Comparison of ENCODE assay signal across 11 cellular contexts in the genomic region with DNA sequence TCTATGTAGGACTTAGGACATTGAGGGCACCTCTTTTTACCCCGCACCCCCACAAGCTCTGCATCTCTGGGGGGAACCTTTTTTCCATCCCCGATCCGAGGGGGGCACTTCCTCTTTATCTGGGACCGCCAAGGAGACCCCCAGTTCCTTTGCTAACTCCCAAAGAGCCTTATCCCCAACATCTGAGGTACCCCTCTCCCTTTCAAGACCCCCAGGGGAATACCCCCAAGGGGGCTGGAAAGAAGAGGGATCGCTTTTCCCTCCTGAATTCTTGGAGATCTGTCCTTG. TPM values are rescaled to one million over a fixed set of nuclear protein-coding genes. Genes with fewer than 3 reads are reported as not detected.
DNase-seq lines count a peak whose midpoint lies in the region; ATAC-seq and TF ChIP-seq lines count a peak whose summit lies in the region.
"Had no signal": no experiment of that assay in that cellular context is flagged by ENCODE, and none has a peak within 500 bp of the region (broad histone marks: within the 10 kb centered on the region; RNA-seq: fewer than 3 reads in every experiment).

No MANE protein-coding gene starts in this region.

- WGBS in esophagus muscularis mucosa = 55% methylated on average over 5 of the region's 5 CpGs

- H3K4me1 Mint-ChIP-seq in T-helper 1 cell treated with Interleukin-12 subunit alpha and Interleukin-12 subunit beta and Interleukin-4 antibody, amounts not matched to agents 30 μg/mL and 1 μg/mL, for 36 hours (ENCODE audit: low read depth) = peaks cover 44% of the 10 kb centered on the region

- H3K9me3 ChIP-seq in Panc1 (ENCODE audit: control insufficient read depth, insufficient read depth, low read depth, low read length) = no peaks in the 10 kb centered on the region
- no peaks in the 10 kb centered on the region for H3K9me3 ChIP-seq in esophagus muscularis mucosa
- H3K9me3 ChIP-seq in skeletal muscle tissue (ENCODE audit: control insufficient read depth in 3 of 3, low read length in 3 of 3) = no peaks in the 10 kb centered on the region

- H3K27me3 ChIP-seq in Panc1 (ENCODE audit: control insufficient read depth, insufficient read depth, low read length) (no peaks in the 10 kb centered on the region), esophagus muscularis mucosa (peaks cover 0 to 47% (median 19%) of the 10 kb centered on the region in 4 donors), skeletal muscle tissue (ENCODE audit: control insufficient read depth in 3 of 3, insufficient read depth in 3 of 3, low read length in 3 of 3) (peaks cover 11 to 27% (median 14%) of the 10 kb centered on the region in 3 donors)

- H3K27me3 Mint-ChIP-seq in T-helper 1 cell treated with Interleukin-12 subunit alpha and Interleukin-12 subunit beta and Interleukin-4 antibody, amounts not matched to agents 30 μg/mL and 1 μg/mL, for 36 hours (ENCODE audit: low read depth) = peaks cover 35% of the 10 kb centered on the region

- no peak for TF ChIP-seq EP300 in esophagus muscularis mucosa (IDR thresholded peaks at IDR 0.05)

- no TSS peak for BruUV-seq in Panc1 (replicated peaks; lab: Mats Ljungman, UMichigan)

- H3K27ac ChIP-seq in Panc1 (ENCODE audit: low read length) = no peak overlapping the region
- H3K27ac ChIP-seq in esophagus muscularis mucosa (replicated peaks in 1 of 4) = no peak overlapping the region
- no peak overlapping the region for H3K27ac ChIP-seq in skeletal muscle tissue (ENCODE audit: low read depth, low read length)

- H3K4me3 Mint-ChIP-seq in T-helper 1 cell treated with Interleukin-12 subunit alpha and Interleukin-12 subunit beta and Interleukin-4 antibody, amounts not matched to agents 30 μg/mL and 1 μg/mL, for 36 hours = peak overlapping the region; percentile 73

- POLR2A ChIA-PET in Panc1 (lab: Charles Lee) = no interaction called here

- intact Hi-C loops in Panc1 (cut with micrococcal nuclease; ENCODE audit: unreplicated experiment) (no loop called here), esophagus muscularis mucosa (cut with DNase I) (no loop called here)

- ATAC-seq in Panc1 = no peak
- no peak for ATAC-seq in GM19452 (IDR thresholded peaks at IDR 0.05; ENCODE audit: unreplicated experiment)

- peak overlapping the region; percentile 22 for H3K27ac Mint-ChIP-seq in T-helper 1 cell treated with Interleukin-12 subunit alpha and Interleukin-12 subunit beta and Interleukin-4 antibody, amounts not matched to agents 30 μg/mL and 1 μg/mL, for 36 hours

- no peak for TF ChIP-seq POLR2A in esophagus muscularis mucosa (IDR thresholded peaks at IDR 0.05; ENCODE audit: low read depth)

- no peak for DNase-seq in T-helper 1 cell
- DNase-seq in Panc1 (ENCODE audit: low read depth, low spot score) = no peak
- no peak for DNase-seq in esophagus muscularis mucosa (ENCODE audit: extremely low spot score)
- DNase-seq in epidermal melanocyte (ENCODE audit: insufficient read length, low spot score) = no peak
- no peak for DNase-seq in NCI-H2029 (lab: John Stamatoyannopoulos, UW)
- DNase-seq: ACHN, NCI-H1930 had no signal

- H3K9me3 Mint-ChIP-seq in T-helper 1 cell treated with Interleukin-12 subunit alpha and Interleukin-12 subunit beta and Interleukin-4 antibody, amounts not matched to agents 30 μg/mL and 1 μg/mL, for 36 hours = no peaks in the 10 kb centered on the region

- H3K4me3 ChIP-seq in Panc1 (ENCODE audit: low read depth in 2 of 2, low read length in 2 of 2) = peak overlapping the region; percentile 51 to 85
- peak overlapping the region; percentile 58 to 68 (median 61) for H3K4me3 ChIP-seq in esophagus muscularis mucosa
- peak overlapping the region in 2 of 3 donors; percentile 89 to 95 for H3K4me3 ChIP-seq in skeletal muscle tissue (ENCODE audit: low read length in 3 of 3)

- TF ChIP-seq CTCF in Panc1 (IDR thresholded peaks at IDR 0.05) (no peak), esophagus muscularis mucosa (IDR thresholded peaks at IDR 0.05) (no peak)

- no peaks in the 10 kb centered on the region; the same call in 1 of the 2 replicates for H3K36me3 ChIP-seq in Panc1 (ENCODE audit: control insufficient read depth, insufficient read depth, low read length)
- no peaks in the 10 kb centered on the region for H3K36me3 ChIP-seq in esophagus muscularis mucosa
- no peaks in the 10 kb centered on the region for H3K36me3 ChIP-seq in skeletal muscle tissue (ENCODE audit: control insufficient read depth in 3 of 3, insufficient read depth in 3 of 3, low read length in 3 of 3)

- peaks cover 11% of the 10 kb centered on the region for H3K36me3 Mint-ChIP-seq in T-helper 1 cell treated with Interleukin-12 subunit alpha and Interleukin-12 subunit beta and Interleukin-4 antibody, amounts not matched to agents 30 μg/mL and 1 μg/mL, for 36 hours (ENCODE audit: low read depth)

- H3K4me1 ChIP-seq in Panc1 (ENCODE audit: control insufficient read depth, insufficient read depth, low read length) (peaks cover 10% of the 10 kb centered on the region), esophagus muscularis mucosa (peaks cover 31 to 47% (median 40%) of the 10 kb centered on the region in 4 donors), skeletal muscle tissue (ENCODE audit: control insufficient read depth in 3 of 3, insufficient read depth in 3 of 3, low read length in 3 of 3) (peaks cover 11 to 33% (median 31%) of the 10 kb centered on the region in 3 donors)

- peak overlapping the region in 1 of 3 donors; percentile 83 for H3K9ac ChIP-seq in skeletal muscle tissue (ENCODE audit: low read depth in 1 of 3, low read length in 3 of 3)

- CTCF ChIA-PET in Panc1 (lab: Charles Lee) = no interaction called here

- in situ Hi-C loops in Panc1 (cut with HindIII; ENCODE audit: low pct_unique_long_range_greater_than_20kb, low sequenced_read_pairs) = no loop called here

RNA-seq across cellular contexts. Expression of a gene that starts 1.1 kb away (rescaled TPM):
- 2.9 TPM for total RNA-seq in Panc1 (2021; ENCODE audit: unreplicated experiment)
- polyA plus RNA-seq in Panc1 (2012; ENCODE audit: insufficient read length) = 1.6 TPM
- 1 to 10 TPM in 1 of 4 donors, under 1 TPM in 2, not detected in 1; 0.29 to 2.7 (median 0.45) TPM for total RNA-seq in esophagus muscularis mucosa
- 1.0 TPM for total RNA-seq in skeletal muscle tissue

RNA-seq across cellular contexts. Expression of a gene that starts 29.8 kb away (rescaled TPM):
- total RNA-seq in Panc1 (2021; ENCODE audit: unreplicated experiment) (4.4 TPM), esophagus muscularis mucosa (1 to 10 TPM; 1.7 to 4.7 (median 3.4) TPM), skeletal muscle tissue (not detected)
- 17.9 TPM for polyA plus RNA-seq in Panc1 (2012; ENCODE audit: insufficient read length)
- total RNA-seq: myocyte had no signal

RNA-seq across cellular contexts. Expression of a gene that starts 50.3 kb away (rescaled TPM):
- total RNA-seq in Panc1 (2021; ENCODE audit: unreplicated experiment) = 0.39 TPM
- polyA plus RNA-seq in Panc1 (2012; ENCODE audit: insufficient read length) = 1.2 TPM
- 1 to 10 TPM in 2 of 4 donors, under 1 TPM in 2; 0.13 to 2.8 (median 1.1) TPM for total RNA-seq in esophagus muscularis mucosa
- total RNA-seq in skeletal muscle tissue = not detected
- total RNA-seq: myocyte had no signal

RNA-seq across cellular contexts. Expression of a gene that starts 59.0 kb away (rescaled TPM):
- total RNA-seq in Panc1 (2021; ENCODE audit: unreplicated experiment) (45.4 TPM), esophagus muscularis mucosa (under 1 TPM in 2 of 4 donors, not detected in 2; 0.52 to 0.84 TPM), skeletal muscle tissue (1.0 TPM)
- polyA plus RNA-seq in Panc1 (2012; ENCODE audit: insufficient read length) = 62.7 TPM
